In the genomic region with DNA sequence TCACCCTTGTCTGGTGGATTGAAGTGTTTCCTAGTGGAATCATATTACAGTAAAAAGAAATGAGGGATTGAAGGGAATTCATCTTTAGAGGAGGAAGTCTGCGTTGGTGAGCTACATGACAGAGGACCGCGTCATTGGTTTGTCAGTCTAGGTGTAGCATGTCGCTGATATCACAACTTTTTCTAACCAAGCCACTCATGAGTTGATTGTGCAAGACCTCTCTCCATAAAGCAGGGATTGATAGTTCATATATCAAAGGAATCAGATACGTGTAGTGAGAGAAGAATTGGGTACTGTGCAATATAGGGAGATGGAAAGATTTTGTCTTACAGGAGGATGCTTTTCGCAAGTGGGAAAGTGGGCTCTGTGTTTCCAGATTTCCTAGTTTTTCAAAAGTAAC, we compare ENCODE assay signal across 23 cellular contexts.
"Had no signal": no experiment of that assay in that cellular context is flagged by ENCODE, and none has a peak within 500 bp of the region (broad histone marks: within the 10 kb centered on the region; RNA-seq: fewer than 3 reads in every experiment).

No MANE protein-coding gene starts in this region.

- H3K27me3 ChIP-seq: dorsolateral prefrontal cortex, esophagus muscularis mucosa, foreskin keratinocyte, gastroesophageal sphincter, heart left ventricle, hepatocyte, left lung had no signal

- H3K9me3 Mint-ChIP-seq: mesothelial cell of epicardium, naive B cell had no signal

- H3K27ac ChIP-seq: coronary artery, esophagus muscularis mucosa, foreskin keratinocyte, gastroesophageal sphincter, heart left ventricle, hepatocyte, left lung, lower lobe of right lung had no signal

- H3K27ac Mint-ChIP-seq: mesothelial cell of epicardium had no signal

- H3K27me3 Mint-ChIP-seq: naive B cell had no signal

- H3K4me3 Mint-ChIP-seq: mesothelial cell of epicardium had no signal

- H2AFZ ChIP-seq: hepatocyte had no signal

- DNase-seq: dermis blood vessel endothelial cell; dorsolateral prefrontal cortex; effector CD4-positive, alpha-beta T cell; effector memory CD4-positive, alpha-beta T cell; foreskin keratinocyte; heart left ventricle; left cardiac atrium; left lung; left ventricle myocardium superior; lower lobe of right lung; mesenchymal stem cell; mucosa of descending colon; naive B cell had no signal

- H3K4me3 ChIP-seq: coronary artery, esophagus muscularis mucosa, gastroesophageal sphincter, heart left ventricle, hepatocyte, left lung, lower lobe of right lung, mucosa of descending colon had no signal

- FAIRE-seq: colon, endothelial cell of umbilical vein, frontal cortex, islet of Langerhans, keratinocyte had no signal

- ATAC-seq: foreskin keratinocyte, gastroesophageal sphincter, heart left ventricle, left cardiac atrium, left lung, left ventricle myocardium superior, lower lobe of right lung, mucosa of descending colon had no signal

- H3K36me3 ChIP-seq: esophagus muscularis mucosa, gastroesophageal sphincter, heart left ventricle, left lung, lower lobe of right lung had no signal

- H3K9me3 ChIP-seq: esophagus muscularis mucosa, gastroesophageal sphincter, heart left ventricle, left lung, lower lobe of right lung, mucosa of descending colon had no signal

- H3K4me2 ChIP-seq: hepatocyte had no signal

- H3K36me3 Mint-ChIP-seq: mesothelial cell of epicardium, naive B cell had no signal
